In the genomic region with DNA sequence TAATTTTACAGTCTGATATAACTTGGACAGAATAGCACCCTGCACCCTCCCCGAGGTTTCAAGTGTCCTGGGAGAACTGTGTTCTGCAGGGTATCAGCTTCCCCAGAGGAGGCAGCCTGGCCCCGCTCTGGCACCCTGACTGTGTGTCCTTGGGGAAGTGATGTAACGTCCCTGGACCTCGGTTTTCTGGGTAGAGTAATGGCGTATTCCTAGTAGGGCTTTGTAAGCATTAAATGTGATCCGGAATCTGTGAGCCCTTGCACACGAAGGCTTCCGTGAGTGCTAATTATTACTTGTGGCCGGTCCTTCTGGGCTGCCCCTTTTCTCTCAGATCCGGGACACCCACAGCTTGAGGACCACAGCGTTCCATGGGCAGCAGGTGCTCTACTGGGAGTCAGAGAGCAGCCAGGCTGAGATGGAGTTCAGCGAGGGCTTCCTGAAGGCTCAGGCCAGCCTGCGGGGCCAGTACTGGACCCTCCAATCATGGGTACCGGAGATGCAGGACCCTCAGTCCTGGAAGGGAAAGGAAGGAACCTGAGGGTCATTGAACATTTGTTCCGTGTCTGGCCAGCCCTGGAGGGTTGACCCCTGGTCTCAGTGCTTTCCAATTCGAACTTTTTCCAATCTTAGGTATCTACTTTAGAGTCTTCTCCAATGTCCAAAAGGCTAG, we compare ENCODE assay signal across 7 cellular contexts. TPM values are rescaled to one million over a fixed set of nuclear protein-coding genes. Genes with fewer than 3 reads are reported as not detected.
A peak's percentile ranks its signal among the peaks of the same experiment; 100 is the strongest.
DNase-seq lines count a peak whose midpoint lies in the region; ATAC-seq, FAIRE-seq and TF ChIP-seq lines count a peak whose summit lies in the region.

No MANE protein-coding gene starts in this region.

- H3K9me2 ChIP-seq in PC-9 (ENCODE audit: insufficient read depth) = no peaks in the 10 kb centered on the region

- ATAC-seq in GM21529 (IDR thresholded peaks at IDR 0.05; ENCODE audit: unreplicated experiment) = no peak

- H3K79me2 ChIP-seq in H9 (ENCODE audit: insufficient read depth, low read length) = no peaks in the 10 kb centered on the region
- H3K79me2 ChIP-seq in PC-9 (ENCODE audit: low read depth) = peaks cover 14% of the 10 kb centered on the region; the same call in 1 of the 2 replicates
- H3K79me2 ChIP-seq in endothelial cell of umbilical vein (ENCODE audit: control insufficient read depth, insufficient read depth, low read length) = no peaks in the 10 kb centered on the region

- H3K9ac ChIP-seq in H9 (ENCODE audit: extremely low read depth, insufficient read length, low read length) = no peak overlapping the region
- no peak overlapping the region for H3K9ac ChIP-seq in endothelial cell of umbilical vein (replicated peaks; ENCODE audit: extremely low read depth, insufficient read depth, low read length)

- H3K4me1 Mint-ChIP-seq in H9 = peaks cover 18 to 33% of the 10 kb centered on the region in 2 experiments

- H3K56ac ChIP-seq in H9 (ENCODE audit: insufficient read length, low read depth, low read length) = no peak overlapping the region

- H3K79me1 ChIP-seq in H9 (ENCODE audit: insufficient read depth, low read depth, low read length, poor library complexity, severe bottlenecking) = no peaks in the 10 kb centered on the region

- H3T11ph ChIP-seq in H9 (ENCODE audit: low read length) = no peak overlapping the region

- no peak overlapping the region for H2BK15ac ChIP-seq in H9 (ENCODE audit: low read depth, low read length)

- H3K14ac ChIP-seq in H9 (ENCODE audit: insufficient read depth, low read length) = no peak overlapping the region

- POLR2A ChIA-PET in PC-9 (lab: Charles Lee; ENCODE audit: unreplicated experiment) (interaction anchor here (0.5 to 1.2 kb wide), 15 partner anchors 9 to 580 kb away, joined by 3 to 28 read pairs (median 9); partner anchors contain the start of genes BRD3OS and GTF3C5), endothelial cell of umbilical vein (lab: Charles Lee) (interaction anchor here (1.0 to 1.5 kb wide), 4 partner anchors 13 to 111 kb away, joined by 3 to 8 read pairs (median 6); partner anchors contain the start of genes MED22, RPL7A and SLC2A6)

- no peak overlapping the region for H4K5ac ChIP-seq in H9 (ENCODE audit: insufficient read length, low read depth, low read length)

- no peak overlapping the region for H4K91ac ChIP-seq in H9 (ENCODE audit: insufficient read length, low read depth, low read length)

- no peak overlapping the region for H4K8ac ChIP-seq in H9 (replicated peaks; ENCODE audit: insufficient read length, low read depth, low read length)

- H3K23ac ChIP-seq in H9 (ENCODE audit: insufficient read length, low read depth, low read length) = no peak overlapping the region

- H3K27me3 ChIP-seq in H9 (ENCODE audit: insufficient read depth, low read length) (no peaks in the 10 kb centered on the region), PC-9 (ENCODE audit: insufficient read depth, low read depth) (no peaks in the 10 kb centered on the region), endothelial cell of umbilical vein (ENCODE audit: control insufficient read depth in 2 of 2, insufficient read depth in 2 of 2, low read length in 2 of 2) (no peaks in the 10 kb centered on the region)

- dilution Hi-C loops in endothelial cell of umbilical vein (cut with MboI; ENCODE audit: extremely low pct_ligation_motif_present, low sequenced_read_pairs) = no loop called here

- no peak overlapping the region for H2BK20ac ChIP-seq in H9 (ENCODE audit: low read depth, low read length, poor library complexity, severe bottlenecking)

- H3K4me1 ChIP-seq in H9 (ENCODE audit: insufficient read depth, low read length) (peaks cover 7% of the 10 kb centered on the region; the same call in 1 of the 2 replicates), PC-9 (replicated peaks; ENCODE audit: insufficient read depth) (peaks cover 13% of the 10 kb centered on the region), endothelial cell of umbilical vein (ENCODE audit: control insufficient read depth, extremely low read depth, insufficient read depth, low read length) (peaks cover 9% of the 10 kb centered on the region)

- intact Hi-C loops in PC-9 (cut with micrococcal nuclease; ENCODE audit: unreplicated experiment) (no loop called here), endothelial cell of umbilical vein (cut with micrococcal nuclease) (loop anchor here (1.0 kb wide), 2 partner anchors 21 to 51 kb away; partner anchors contain the start of gene SLC2A6)

- H3K4ac ChIP-seq in H9 (ENCODE audit: low read depth, low read length) = no peak overlapping the region

- H3K27ac ChIP-seq in H9 (ENCODE audit: insufficient read length, low read depth, low read length) = no peak overlapping the region
- no peak overlapping the region for H3K27ac ChIP-seq in PC-9
- H3K27ac ChIP-seq in endothelial cell of umbilical vein (ENCODE audit: insufficient read depth, low read depth, low read length) = no peak overlapping the region

- H3K9me3 ChIP-seq in H9 (ENCODE audit: control insufficient read depth, low read depth, low read length) (no peaks in the 10 kb centered on the region), PC-9 (ENCODE audit: insufficient read depth, low read depth) (no peaks in the 10 kb centered on the region), endothelial cell of umbilical vein (replicated peaks; ENCODE audit: control insufficient read depth, insufficient read depth, low read length) (no peaks in the 10 kb centered on the region)

- no peaks in the 10 kb centered on the region for H3K9me1 ChIP-seq in endothelial cell of umbilical vein (replicated peaks; ENCODE audit: control insufficient read depth, extremely low read depth, insufficient read depth, low read length)

- no peak overlapping the region for H2BK5ac ChIP-seq in H9 (ENCODE audit: insufficient read length, low read length)

- H4K20me1 ChIP-seq in H9 (ENCODE audit: control insufficient read depth, insufficient read depth, insufficient read length) (peaks cover 2% of the 10 kb centered on the region), PC-9 (ENCODE audit: insufficient read depth) (no peaks in the 10 kb centered on the region; the same call in 1 of the 2 replicates), endothelial cell of umbilical vein (replicated peaks; ENCODE audit: control insufficient read depth, extremely low read depth, insufficient read depth, low read length) (no peaks in the 10 kb centered on the region)

- H3K18ac ChIP-seq in H9 (ENCODE audit: insufficient read length, low read depth, low read length) = no peak overlapping the region

- H3K36me3 ChIP-seq in PC-9 (ENCODE audit: low read depth) (no peaks in the 10 kb centered on the region), endothelial cell of umbilical vein (ENCODE audit: control insufficient read depth in 2 of 2, extremely low read depth in 1 of 2, insufficient read depth in 2 of 2, low read length in 2 of 2) (no peaks in the 10 kb centered on the region)

- TF ChIP-seq CTCF in H9 (conservative IDR thresholded peaks at IDR 0.05) (no peak), PC-9 (conservative IDR thresholded peaks at IDR 0.05) (no peak), endothelial cell of umbilical vein (IDR thresholded peaks at IDR 0.05; ENCODE audit: extremely low read depth in 1 of 2, insufficient read depth in 1 of 2, low read depth in 1 of 2, low read length in 2 of 2) (no peak)

- no peak overlapping the region for H2AFZ ChIP-seq in H9 (ENCODE audit: low read length)
- peak overlapping the region; percentile 61; the same call in 1 of the 2 replicates for H2AFZ ChIP-seq in PC-9
- peak overlapping the region; percentile 70 for H2AFZ ChIP-seq in endothelial cell of umbilical vein (ENCODE audit: low read depth, low read length)

- CTCF ChIA-PET in PC-9 (lab: Charles Lee) = interaction anchor here (0.5 to 1.2 kb wide), 2 partner anchors 28 to 273 kb away, joined by 5 to 6 read pairs; no protein-coding TSS in a partner anchor
- CTCF ChIA-PET in endothelial cell of umbilical vein (lab: Charles Lee) = interaction anchor here (0.8 to 1.5 kb wide), 2 partner anchors 28 to 273 kb away, joined by 3 to 4 read pairs; no protein-coding TSS in a partner anchor

- H3K9me3 Mint-ChIP-seq in H9 = no peaks in the 10 kb centered on the region; a peak in 1 of 5 replicates

- peak overlapping the region; percentile 82 for H3K4me2 ChIP-seq in H9 (ENCODE audit: insufficient read depth, insufficient read length, low read length)
- H3K4me2 ChIP-seq in PC-9 = peak overlapping the region; percentile 83
- peak overlapping the region; percentile 56 for H3K4me2 ChIP-seq in endothelial cell of umbilical vein (ENCODE audit: insufficient read depth, low read length)

- peaks cover 13% of the 10 kb centered on the region for H3K23me2 ChIP-seq in H9 (ENCODE audit: insufficient read length, low read depth, low read length, poor library complexity, severe bottlenecking)

- H2BK12ac ChIP-seq in H9 (ENCODE audit: insufficient read length, low read depth, low read length) = no peak overlapping the region

- H2AK5ac ChIP-seq in H9 (ENCODE audit: insufficient read length, low read length) = no peak overlapping the region

- WGBS in H9 (ENCODE audit: extremely low coverage, insufficient read length, low lambda C conversion rate) = no CpG with 5 or more reads among the region's 16 CpGs

- peaks cover 0 to 5% (median 0%) of the 10 kb centered on the region in 3 experiments; a peak in 3 of 7 replicates for H3K36me3 Mint-ChIP-seq in H9 (ENCODE audit: insufficient read depth in 1 of 3, low read depth in 3 of 3)

- H3K27ac Mint-ChIP-seq in H9 = peak overlapping the region in 1 of 3 experiments; percentile 59; a peak in 1 of 7 replicates

- peak; percentile 12 for FAIRE-seq in endothelial cell of umbilical vein (lab: Jason Lieb, UNC)

- peaks cover 12% of the 10 kb centered on the region; the same call in 1 of the 2 replicates for H3F3A ChIP-seq in PC-9 (ENCODE audit: insufficient read depth, low read depth)

- peak overlapping the region; percentile 61; the same call in 1 of the 2 replicates for H3K4me3 ChIP-seq in PC-9
- H3K4me3 ChIP-seq in endothelial cell of umbilical vein (replicated peaks in 1 of 3; ENCODE audit: insufficient read depth in 1 of 3, low read depth in 1 of 3, low read length in 3 of 3) = no peak overlapping the region
- peak overlapping the region; percentile 75 for H3K4me3 ChIP-seq in skeletal muscle cell (ENCODE audit: low read depth, low read length)

- peak overlapping the region; percentile 82 to 84 for H3K4me3 Mint-ChIP-seq in H9

- no peak for DNase-seq in H9
- DNase-seq in PC-9 = no peak
- DNase-seq in endothelial cell of umbilical vein (ENCODE audit: low read depth, low spot score) = no peak
- DNase-seq in skeletal muscle cell (ENCODE audit: low read depth) = no peak
- no peak for DNase-seq in stimulated activated naive CD4-positive, alpha-beta T cell (lab: John Stamatoyannopoulos, UW)
- no peak for DNase-seq in hippocampal formation (lab: John Stamatoyannopoulos, UW)

- BruUV-seq in PC-9 (replicated peaks; lab: Mats Ljungman, UMichigan) (TSS peak; percentile 93), endothelial cell of umbilical vein (replicated peaks; lab: Mats Ljungman, UMichigan) (no TSS peak)

- TF ChIP-seq POLR2A in endothelial cell of umbilical vein (IDR thresholded peaks at IDR 0.05; ENCODE audit: low read depth, low read length) = no peak

- no peak overlapping the region for H2BK120ac ChIP-seq in H9 (ENCODE audit: low read depth, low read length, poor library complexity, severe bottlenecking)

- peaks cover 8% of the 10 kb centered on the region for H3K27me3 Mint-ChIP-seq in H9 (ENCODE audit: low read depth)

RNA-seq across cellular contexts. Expression of gene CACFD1, which starts 1.0 kb away (rescaled TPM):
- total RNA-seq in H9 (2021) = 20.0 and 20.2 TPM in 2 replicates
- 28.7 and 32.7 TPM in 2 replicates for total RNA-seq in PC-9 (2021)
- 9.7 and 9.8 TPM in 2 replicates for total RNA-seq in endothelial cell of umbilical vein
- 11.5 and 14.0 TPM in 2 replicates for polyA plus RNA-seq in endothelial cell of umbilical vein
- polyA plus RNA-seq in endothelial cell of umbilical vein (2011; cell fraction: cytosol; rRNA removed) = 8.3 and 10.5 TPM in 2 replicates
- polyA plus RNA-seq in endothelial cell of umbilical vein (2011; cell fraction: nucleus; rRNA removed) = 12.6 and 12.9 TPM in 2 replicates
- 4.2 and 7.4 TPM in 2 replicates for polyA plus RNA-seq in endothelial cell of umbilical vein (2012)
- polyA minus RNA-seq in endothelial cell of umbilical vein = 15.5 and 23.6 TPM in 2 replicates
- 4.8 TPM for polyA minus RNA-seq in endothelial cell of umbilical vein (2011; cell fraction: cytosol; rRNA and poly(A)+ RNA removed)
- 12.0 and 13.8 TPM in 2 replicates for polyA minus RNA-seq in endothelial cell of umbilical vein (2011; cell fraction: nucleus; rRNA and poly(A)+ RNA removed)

RNA-seq across cellular contexts. Expression of gene SLC2A6, which starts 20.1 kb away (rescaled TPM):
- total RNA-seq in H9 (2021) = 18.7 and 19.5 TPM in 2 replicates
- total RNA-seq in PC-9 (2021) = 6.1 and 13.1 TPM in 2 replicates
- total RNA-seq in endothelial cell of umbilical vein = 35.7 and 39.0 TPM in 2 replicates
- polyA plus RNA-seq in endothelial cell of umbilical vein = 39.6 and 56.1 TPM in 2 replicates
- polyA plus RNA-seq in endothelial cell of umbilical vein (2011; cell fraction: cytosol; rRNA removed) = 22.2 and 35.3 TPM in 2 replicates
- 30.6 and 37.6 TPM in 2 replicates for polyA plus RNA-seq in endothelial cell of umbilical vein (2011; cell fraction: nucleus; rRNA removed)
- 28.1 and 30.1 TPM in 2 replicates for polyA plus RNA-seq in endothelial cell of umbilical vein (2012)
- polyA minus RNA-seq in endothelial cell of umbilical vein = 28.7 and 32.0 TPM in 2 replicates
- polyA minus RNA-seq in endothelial cell of umbilical vein (2011; cell fraction: cytosol; rRNA and poly(A)+ RNA removed) = 19.4 TPM
- 23.5 and 30.4 TPM in 2 replicates for polyA minus RNA-seq in endothelial cell of umbilical vein (2011; cell fraction: nucleus; rRNA and poly(A)+ RNA removed)

RNA-seq across cellular contexts. Expression of gene ADAMTS13, which starts 36.6 kb away (rescaled TPM):
- 8.2 and 8.8 TPM in 2 replicates for total RNA-seq in H9 (2021)
- total RNA-seq in PC-9 (2021) = 7.1 and 11.1 TPM in 2 replicates
- 1.4 and 2.5 TPM in 2 replicates for total RNA-seq in endothelial cell of umbilical vein
- 1.5 and 1.8 TPM in 2 replicates for polyA plus RNA-seq in endothelial cell of umbilical vein
- 0.35 and 0.68 TPM in 2 replicates for polyA plus RNA-seq in endothelial cell of umbilical vein (2011; cell fraction: cytosol; rRNA removed)
- polyA plus RNA-seq in endothelial cell of umbilical vein (2011; cell fraction: nucleus; rRNA removed) = 6.8 and 7.8 TPM in 2 replicates
- 1.6 and 2.4 TPM in 2 replicates for polyA plus RNA-seq in endothelial cell of umbilical vein (2012)
- 0.44 and 0.98 TPM in 2 replicates for polyA minus RNA-seq in endothelial cell of umbilical vein
- polyA minus RNA-seq in endothelial cell of umbilical vein (2011; cell fraction: cytosol; rRNA and poly(A)+ RNA removed) = 0.61 TPM
- 0.96 and 1.6 TPM in 2 replicates for polyA minus RNA-seq in endothelial cell of umbilical vein (2011; cell fraction: nucleus; rRNA and poly(A)+ RNA removed)

RNA-seq across cellular contexts. Expression of gene REXO4, which starts 41.0 kb away (rescaled TPM):
- total RNA-seq in H9 (2021) = 33.6 and 35.2 TPM in 2 replicates
- total RNA-seq in PC-9 (2021) = 32.6 and 36.5 TPM in 2 replicates
- total RNA-seq in endothelial cell of umbilical vein = 27.0 and 29.5 TPM in 2 replicates
- 16.9 and 19.5 TPM in 2 replicates for polyA plus RNA-seq in endothelial cell of umbilical vein
- 21.5 and 22.3 TPM in 2 replicates for polyA plus RNA-seq in endothelial cell of umbilical vein (2011; cell fraction: cytosol; rRNA removed)
- 12.9 and 17.4 TPM in 2 replicates for polyA plus RNA-seq in endothelial cell of umbilical vein (2011; cell fraction: nucleus; rRNA removed)
- polyA plus RNA-seq in endothelial cell of umbilical vein (2012) = 20.1 and 23.6 TPM in 2 replicates
- 13.4 and 15.3 TPM in 2 replicates for polyA minus RNA-seq in endothelial cell of umbilical vein
- 30.8 TPM for polyA minus RNA-seq in endothelial cell of umbilical vein (2011; cell fraction: cytosol; rRNA and poly(A)+ RNA removed)
- polyA minus RNA-seq in endothelial cell of umbilical vein (2011; cell fraction: nucleus; rRNA and poly(A)+ RNA removed) = 5.4 and 7.4 TPM in 2 replicates

Comparison
In these comparisons a context has a peak if more than half of its experiments do, and no peak if none do; other contexts are left out.
1. H3K4me3 ChIP-seq: peak in PC-9 (single experiment) and skeletal muscle cell (single experiment); none in endothelial cell of umbilical vein (0 of 3).
2. Peak in every context shown above with its lines, with median percentiles within 50 percentile points of each other: H3K4me2 ChIP-seq.